In genomic region chr4:1170805-1171305, GRCh38 we compare ENCODE assay signal across 8 cellular contexts. TPM values are rescaled to one million over a fixed set of nuclear protein-coding genes. Genes with fewer than 3 reads are reported as not detected.
DNase-seq lines count a peak whose midpoint lies in the region; ATAC-seq and TF ChIP-seq lines count a peak whose summit lies in the region.

No MANE protein-coding gene starts in this region.

- no peak for TF ChIP-seq CTCF in CD8-positive, alpha-beta T cell (IDR thresholded peaks at IDR 0.05)
- TF ChIP-seq CTCF in hepatocyte (IDR thresholded peaks at IDR 0.05; ENCODE audit: poor library complexity), result no peak
- TF ChIP-seq CTCF in nephron progenitor cell (IDR thresholded peaks at IDR 0.05), result no peak

- H2AFZ ChIP-seq in hepatocyte, result no peak overlapping the region

- CTCF ChIA-PET in CD8-positive, alpha-beta T cell (lab: Charles Lee), result no interaction called here

- 60% methylated on average over 8 of the region's 50 CpGs for WGBS in hepatocyte (ENCODE audit: low lambda C conversion rate, missing lambda C conversion rate)

- peaks cover 8% of the 10 kb centered on the region for H4K20me1 ChIP-seq in hepatocyte (ENCODE audit: insufficient read depth, poor library complexity, severe bottlenecking)

- peak overlapping the region; percentile 78 for H3K4me3 Mint-ChIP-seq in CD8-positive, alpha-beta T cell
- H3K4me3 Mint-ChIP-seq in T-helper 17 cell (peak overlapping the region; percentile 87), nephron progenitor cell (no peak overlapping the region)

- H3K79me2 ChIP-seq in hepatocyte, result peaks cover 12% of the 10 kb centered on the region

- peaks cover 12% of the 10 kb centered on the region for H3K27me3 ChIP-seq in CD8-positive, alpha-beta T cell (ENCODE audit: insufficient read depth, low read length)
- H3K27me3 ChIP-seq in hepatocyte, result peaks cover 25% of the 10 kb centered on the region

- H3K27me3 Mint-ChIP-seq in CD8-positive, alpha-beta T cell (ENCODE audit: low read depth), result peaks cover 13% of the 10 kb centered on the region
- peaks cover 16% of the 10 kb centered on the region for H3K27me3 Mint-ChIP-seq in T-helper 17 cell
- peaks cover 87% of the 10 kb centered on the region for H3K27me3 Mint-ChIP-seq in nephron progenitor cell (ENCODE audit: low read depth, poor library complexity)

- peak overlapping the region; percentile 45 for H3K4me3 ChIP-seq in CD8-positive, alpha-beta T cell (ENCODE audit: low read depth, low read length)
- H3K4me3 ChIP-seq in hepatocyte (no peak overlapping the region), skeletal muscle cell (ENCODE audit: low read depth, low read length) (peak overlapping the region; percentile 63)

- H3K9me3 ChIP-seq in CD8-positive, alpha-beta T cell (ENCODE audit: low read length), result no peaks in the 10 kb centered on the region
- H3K9me3 ChIP-seq in T-helper 17 cell (ENCODE audit: control insufficient read depth, low read length, poor library complexity, severe bottlenecking), result no peaks in the 10 kb centered on the region
- no peaks in the 10 kb centered on the region for H3K9me3 ChIP-seq in hepatocyte (ENCODE audit: low read depth)

- intact Hi-C loops in CD8-positive, alpha-beta T cell (cut with DNase I, micrococcal nuclease), result loop anchor here (1.0 kb wide), 2 partner anchors 30 to 31 kb away; no protein-coding TSS in a partner anchor

- H3K4me1 Mint-ChIP-seq in CD8-positive, alpha-beta T cell (ENCODE audit: low read depth), result peaks cover 21% of the 10 kb centered on the region
- H3K4me1 Mint-ChIP-seq in T-helper 17 cell (peaks cover 21% of the 10 kb centered on the region), nephron progenitor cell (peaks cover 18% of the 10 kb centered on the region)

- DNase-seq in CD8-positive, alpha-beta T cell, result no peak
- DNase-seq in T-helper 17 cell, result no peak
- DNase-seq in hepatocyte (ENCODE audit: low spot score), result no peak
- no peak for DNase-seq in skeletal muscle cell (ENCODE audit: low read depth)
- DNase-seq in islet precursor cell, result no peak
- DNase-seq in nephron progenitor cell, result no peak

- H3K36me3 ChIP-seq in CD8-positive, alpha-beta T cell (ENCODE audit: insufficient read depth, low read length), result no peaks in the 10 kb centered on the region
- no peaks in the 10 kb centered on the region for H3K36me3 ChIP-seq in hepatocyte (replicated peaks; ENCODE audit: insufficient read depth, low read depth)

- peak overlapping the region; percentile 86 for H3K4me2 ChIP-seq in hepatocyte

- POLR2A ChIA-PET in CD8-positive, alpha-beta T cell (lab: Charles Lee), result interaction anchor here (0.7 to 1.2 kb wide), 2 partner anchors 31 to 77 kb away, joined by 3 read pairs; no protein-coding TSS in a partner anchor

- H3K36me3 Mint-ChIP-seq in CD8-positive, alpha-beta T cell, result no peaks in the 10 kb centered on the region
- no peaks in the 10 kb centered on the region for H3K36me3 Mint-ChIP-seq in T-helper 17 cell (ENCODE audit: low read depth)
- no peaks in the 10 kb centered on the region for H3K36me3 Mint-ChIP-seq in nephron progenitor cell (ENCODE audit: low read depth)

- no peak for ATAC-seq in CD8-positive, alpha-beta T cell
- ATAC-seq in T-helper 17 cell, result no peak
- ATAC-seq in GM21825 (IDR thresholded peaks at IDR 0.05; ENCODE audit: unreplicated experiment), result no peak
- no peak for ATAC-seq in GM18520 (IDR thresholded peaks at IDR 0.05; ENCODE audit: unreplicated experiment)

- no peaks in the 10 kb centered on the region for H3K9me3 Mint-ChIP-seq in CD8-positive, alpha-beta T cell
- H3K9me3 Mint-ChIP-seq in nephron progenitor cell, result no peaks in the 10 kb centered on the region

- H3K9me2 ChIP-seq in hepatocyte (replicated peaks; ENCODE audit: insufficient read depth), result no peaks in the 10 kb centered on the region

- H3K4me1 ChIP-seq in CD8-positive, alpha-beta T cell (ENCODE audit: insufficient read depth, low read length), result peaks cover 28% of the 10 kb centered on the region
- H3K4me1 ChIP-seq in hepatocyte (ENCODE audit: insufficient read depth), result peaks cover 33% of the 10 kb centered on the region

- no peak overlapping the region for H3K27ac ChIP-seq in CD8-positive, alpha-beta T cell (ENCODE audit: low read depth, low read length)
- no peak overlapping the region for H3K27ac ChIP-seq in hepatocyte

- H3K27ac Mint-ChIP-seq in CD8-positive, alpha-beta T cell, result no peak overlapping the region
- H3K27ac Mint-ChIP-seq in T-helper 17 cell (no peak overlapping the region), nephron progenitor cell (no peak overlapping the region)

RNA-seq across cellular contexts. Expression of gene SPON2, which starts 1.5 kb away (rescaled TPM):
- total RNA-seq in CD8-positive, alpha-beta T cell, result 10 to 100 TPM; 25.1 to 26.4 TPM
- total RNA-seq in T-helper 17 cell (1 to 10 TPM; 5.2 to 7.4 TPM), hepatocyte (308 and 403 TPM in 2 replicates)
- 1,210 and 1,380 TPM in 2 replicates for polyA plus RNA-seq in hepatocyte

RNA-seq across cellular contexts. Expression of gene RNF212, which starts 57.5 kb away (rescaled TPM):
- total RNA-seq in CD8-positive, alpha-beta T cell, result 1 to 10 TPM; 5.1 to 5.2 TPM
- total RNA-seq in T-helper 17 cell (1 to 10 TPM; 2.1 to 2.6 TPM), hepatocyte (3.0 and 10.4 TPM in 2 replicates)
- 8.4 and 12.0 TPM in 2 replicates for polyA plus RNA-seq in hepatocyte

Comparison
In these comparisons a context has a peak if more than half of its experiments do, and no peak if none do; other contexts are left out.
1. RNA of gene SPON2, which starts 1.5 kb away (total RNA-seq): 308 to 403 TPM in hepatocyte; 25.1 to 26.4 TPM in CD8-positive, alpha-beta T cell and 5.2 to 7.4 TPM in T-helper 17 cell; every median in the first group is over 10 times any median in the second.